ENCODE assay signal across 9 cellular contexts in the genomic region with DNA sequence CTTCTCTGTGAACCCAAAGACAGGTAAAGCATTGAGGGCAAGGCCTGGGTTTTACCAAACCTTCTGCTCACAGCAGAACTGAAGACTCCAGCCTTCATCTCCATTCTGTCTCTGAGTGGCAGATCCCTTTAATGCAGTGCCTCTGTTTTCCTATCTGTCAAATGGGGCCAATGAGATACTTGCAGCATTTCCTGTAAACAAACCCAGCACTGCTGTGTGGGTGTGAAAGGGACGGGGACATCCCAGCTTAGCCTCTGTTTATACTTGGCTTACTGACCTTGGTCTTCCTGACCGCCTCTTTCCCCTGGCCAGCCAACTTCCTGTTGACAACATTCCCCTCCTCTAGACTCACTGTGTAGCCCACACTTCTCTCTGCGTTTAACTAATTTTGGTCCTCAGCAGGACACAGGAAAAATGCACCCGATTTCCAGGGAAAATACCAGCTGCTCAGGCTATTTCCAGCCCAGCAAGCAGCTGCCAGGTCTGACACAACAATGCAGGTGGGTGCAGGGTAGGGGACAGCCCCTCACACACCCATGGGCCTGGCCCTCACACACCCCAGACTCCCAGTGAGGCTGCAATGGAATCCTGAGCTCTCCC.
A peak's percentile ranks its signal among the peaks of the same experiment; 100 is the strongest.
DNase-seq lines count a peak whose midpoint lies in the region; ATAC-seq and TF ChIP-seq lines count a peak whose summit lies in the region.
"Had no signal": no experiment of that assay in that cellular context is flagged by ENCODE, and none has a peak within 500 bp of the region (broad histone marks: within the 10 kb centered on the region; RNA-seq: fewer than 3 reads in every experiment).

No MANE protein-coding gene starts in this region.

- POLR2A ChIA-PET in CD4-positive, alpha-beta T cell (lab: Charles Lee) = interaction anchor here (0.6 to 1.1 kb wide), 2 partner anchors 163 to 432 kb away, joined by 3 read pairs; no protein-coding TSS in a partner anchor

- H3K9me3 ChIP-seq in CD4-positive, alpha-beta T cell (ENCODE audit: control insufficient read depth, low read length) = no peaks in the 10 kb centered on the region

- no peak overlapping the region for H3K27ac ChIP-seq in CD4-positive, alpha-beta T cell (ENCODE audit: low read depth, low read length)

- CTCF ChIA-PET in CD4-positive, alpha-beta T cell (lab: Charles Lee) = no interaction called here

- peak in 1 of 10 experiments; percentile 9 for DNase-seq in CD4-positive, alpha-beta T cell
- DNase-seq in RPMI7951 (ENCODE audit: low read depth) (peak; percentile 40), non-pigmented ciliary epithelial cell (ENCODE audit: low read depth) (peak; percentile 59), progenitor cell of endocrine pancreas (ENCODE audit: low spot score, unreplicated experiment) (no peak), NCI-H2227 treated with DMSO at 0.1 percent for 48 hours (lab: John Stamatoyannopoulos, UW) (no peak), NCI-H187 (lab: John Stamatoyannopoulos, UW) (no peak)
- DNase-seq: NCI-H2107 had no signal

- peak; percentile 59 for ATAC-seq in CD4-positive, alpha-beta T cell (ENCODE audit: poor library complexity)
- ATAC-seq in esophagus mucosa (peak; percentile 56), HG03439 (IDR thresholded peaks at IDR 0.05; ENCODE audit: unreplicated experiment) (no peak)

- no peaks in the 10 kb centered on the region for H3K27me3 ChIP-seq in CD4-positive, alpha-beta T cell (ENCODE audit: control insufficient read depth, insufficient read depth, low read length)

- peaks cover 41% of the 10 kb centered on the region for H3K4me1 Mint-ChIP-seq in CD4-positive, alpha-beta T cell (ENCODE audit: low read depth)
- no peaks in the 10 kb centered on the region for H3K4me1 Mint-ChIP-seq in progenitor cell of endocrine pancreas (ENCODE audit: low read depth)

- H3K36me3 Mint-ChIP-seq in CD4-positive, alpha-beta T cell (ENCODE audit: low read depth) = no peaks in the 10 kb centered on the region
- no peaks in the 10 kb centered on the region for H3K36me3 Mint-ChIP-seq in progenitor cell of endocrine pancreas (ENCODE audit: insufficient read depth)

- H3K27me3 Mint-ChIP-seq in CD4-positive, alpha-beta T cell = no peaks in the 10 kb centered on the region
- H3K27me3 Mint-ChIP-seq in progenitor cell of endocrine pancreas = no peaks in the 10 kb centered on the region

- intact Hi-C loops in CD4-positive, alpha-beta T cell (cut with DNase I, micrococcal nuclease) = loop anchor here in 1 of 2 experiments (5.0 kb wide), 1 partner anchor 107 kb away; the partner anchor contains the start of gene HERC1

- H3K27ac Mint-ChIP-seq in CD4-positive, alpha-beta T cell = peak overlapping the region; percentile 79
- no peak overlapping the region for H3K27ac Mint-ChIP-seq in progenitor cell of endocrine pancreas

- no peak for TF ChIP-seq CTCF in CD4-positive, alpha-beta T cell (IDR thresholded peaks at IDR 0.05)
- TF ChIP-seq CTCF in progenitor cell of endocrine pancreas (IDR thresholded peaks at IDR 0.05; ENCODE audit: unreplicated experiment) = no peak

- H3K4me3 Mint-ChIP-seq in CD4-positive, alpha-beta T cell = no peak overlapping the region
- no peak overlapping the region for H3K4me3 Mint-ChIP-seq in progenitor cell of endocrine pancreas (ENCODE audit: low read depth)

- no peaks in the 10 kb centered on the region for H3K9me3 Mint-ChIP-seq in CD4-positive, alpha-beta T cell
- H3K9me3 Mint-ChIP-seq in progenitor cell of endocrine pancreas (ENCODE audit: low read depth) = no peaks in the 10 kb centered on the region

Comparison
In these comparisons a context has a peak if more than half of its experiments do, and no peak if none do; other contexts are left out.
1. DNase-seq: peak in RPMI7951 (single experiment) and non-pigmented ciliary epithelial cell (single experiment); none in progenitor cell of endocrine pancreas (single experiment), NCI-H2227 treated with DMSO at 0.1 percent for 48 hours (single experiment) and NCI-H187 (0 of 2).